ENCODE assay signal across 1 cellular context in the genomic region with DNA sequence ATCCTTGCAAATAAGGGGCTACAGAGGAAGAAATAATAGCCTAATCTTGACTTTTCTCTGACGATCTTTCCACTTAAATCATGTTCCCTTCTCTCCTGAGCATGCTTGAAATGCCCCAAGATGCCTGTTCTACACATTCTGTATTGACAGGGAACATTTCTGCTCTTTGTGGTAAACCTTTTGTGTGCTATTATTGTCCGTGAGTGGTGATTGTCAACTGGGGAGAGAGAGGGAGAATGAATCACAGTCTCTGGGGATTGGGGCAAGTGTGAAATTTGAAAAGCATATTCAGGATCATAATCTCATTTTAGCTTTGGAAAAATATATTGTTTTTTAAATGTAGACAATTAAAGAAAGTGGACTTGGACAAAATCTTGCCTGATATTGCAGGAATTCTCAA.
TF ChIP-seq lines count a peak whose summit lies in the region.

No MANE protein-coding gene starts in this region.

TF ChIP-seq in GM12878, 131 proteins besides CTCF, POLR2A, EP300 and RAD21:
- peak; percentile 20 for TF ChIP-seq MEF2B (IDR thresholded peaks at IDR 0.05; ENCODE audit: partially characterized antibody, poor library complexity, severe bottlenecking)
- TF ChIP-seq ZNF384 (IDR thresholded peaks at IDR 0.05; ENCODE audit: borderline replicate concordance, low read depth, low read length) = no peak
